ENCODE assay signal across 6 cellular contexts in genomic region chr5:126011526-126011925, GRCh38.
DNase-seq lines count a peak whose midpoint lies in the region; ATAC-seq, FAIRE-seq and TF ChIP-seq lines count a peak whose summit lies in the region.
"Not testable (repeated sequence)": the region's sequence is repeated elsewhere in the genome, so short reads cannot be mapped to it uniquely, and the experiment has no call there.

No MANE protein-coding gene starts in this region.

- H4K8ac ChIP-seq in H1 (ENCODE audit: extremely low read depth, insufficient read depth, low read length); mesendoderm (ENCODE audit: low read depth, low read length): not testable (repeated sequence)

- H3K9me3 ChIP-seq in mammary epithelial cell (replicated peaks; ENCODE audit: insufficient read depth, low read length); H1 (ENCODE audit: insufficient read depth in 2 of 2, low read depth in 1 of 2, low read length in 1 of 2); left lung; upper lobe of right lung: not testable (repeated sequence)

- FAIRE-seq in bronchial epithelial cell (lab: Jason Lieb, UNC); H1 (lab: Jason Lieb, UNC): not testable (repeated sequence)

- H2BK5ac ChIP-seq in H1 (ENCODE audit: low read depth, low read length); mesendoderm (ENCODE audit: low read length): not testable (repeated sequence)

- H3K27me3 ChIP-seq in mammary epithelial cell (ENCODE audit: insufficient read depth, low read length); bronchial epithelial cell (ENCODE audit: control insufficient read depth, insufficient read depth, low read length); H1 (replicated peaks in 1 of 4; ENCODE audit: control insufficient read depth in 3 of 4, extremely low read depth in 1 of 4, insufficient read depth in 3 of 4, low read length in 3 of 4); left lung; mesendoderm (ENCODE audit: insufficient read depth, low read length, poor library complexity); upper lobe of right lung: not testable (repeated sequence)

- intact Hi-C loops in mammary epithelial cell (cut with micrococcal nuclease); left lung (cut with DNase I); upper lobe of right lung (cut with DNase I): not testable (repeated sequence)

- POLR2A ChIA-PET in H1 (lab: Charles Lee; ENCODE audit: partially characterized antibody) = interaction anchor here (1.3 kb wide), 1 partner anchor 28 kb away, joined by 3 read pairs; no protein-coding TSS in a partner anchor

- H3K56ac ChIP-seq in H1 (replicated peaks; ENCODE audit: insufficient read length, low read depth, low read length); mesendoderm (ENCODE audit: low read length): not testable (repeated sequence)

- H3K79me2 ChIP-seq in mammary epithelial cell (ENCODE audit: insufficient read depth, low read length); H1 (ENCODE audit: control insufficient read depth in 1 of 2, insufficient read depth in 2 of 2, low read length in 2 of 2); mesendoderm (ENCODE audit: control insufficient read depth, insufficient read depth, low read length): not testable (repeated sequence)

- not testable (repeated sequence) for H2BK120ac ChIP-seq in H1 (replicated peaks; ENCODE audit: low read depth, low read length); mesendoderm (ENCODE audit: low read depth, low read length)

- not testable (repeated sequence) for H3K23me2 ChIP-seq in H1 (ENCODE audit: low read depth, low read length)

- H4K5ac ChIP-seq in H1 (ENCODE audit: insufficient read length, low read depth, low read length); mesendoderm (ENCODE audit: low read length): not testable (repeated sequence)

- not testable (repeated sequence) for H2BK15ac ChIP-seq in H1 (ENCODE audit: low read length); mesendoderm (replicated peaks; ENCODE audit: low read depth)

- CTCF ChIA-PET in mammary epithelial cell (lab: Charles Lee; ENCODE audit: low non-redundant PET) = not testable (repeated sequence)
- CTCF ChIA-PET in H1 (lab: Charles Lee; ENCODE audit: partially characterized antibody) = interaction anchor here (0.9 kb wide), 1 partner anchor 37 kb away, joined by 3 read pairs; no protein-coding TSS in a partner anchor

- H3K36me3 ChIP-seq in mammary epithelial cell (ENCODE audit: insufficient read depth, low read length); bronchial epithelial cell (ENCODE audit: control insufficient read depth, insufficient read depth, low read length); H1 (ENCODE audit: control insufficient read depth in 2 of 4, insufficient read depth in 4 of 4, low read length in 3 of 4); left lung; mesendoderm (ENCODE audit: control insufficient read depth, insufficient read depth, low read length); upper lobe of right lung: not testable (repeated sequence)

- not testable (repeated sequence) for H3K4me3 ChIP-seq in mammary epithelial cell (replicated peaks in 1 of 3; ENCODE audit: insufficient read depth in 1 of 3, low read depth in 2 of 3, low read length in 3 of 3); bronchial epithelial cell (ENCODE audit: low read depth, low read length); H1 (ENCODE audit: extremely low read depth in 1 of 4, insufficient read depth in 2 of 4, low read depth in 3 of 4, low read length in 4 of 4); left lung; mesendoderm (ENCODE audit: low read length); upper lobe of right lung

- not testable (repeated sequence) for TF ChIP-seq CTCF in mammary epithelial cell (conservative IDR thresholded peaks at IDR 0.05 in 1 of 2, IDR thresholded peaks at IDR 0.05 in 1 of 2; ENCODE audit: extremely low read depth in 1 of 2, insufficient read depth in 1 of 2, low read depth in 1 of 2, low read length in 2 of 2); bronchial epithelial cell (IDR thresholded peaks at IDR 0.05; ENCODE audit: insufficient read depth, low read length, severe bottlenecking); H1 (IDR thresholded peaks at IDR 0.05; ENCODE audit: control extremely low read depth in 1 of 3, insufficient read depth in 1 of 3, low read depth in 1 of 3, low read length in 3 of 3); left lung (IDR thresholded peaks at IDR 0.05); upper lobe of right lung (IDR thresholded peaks at IDR 0.05)

- H3K9ac ChIP-seq in mammary epithelial cell (ENCODE audit: insufficient read depth, low read length); H1 (replicated peaks in 1 of 4; ENCODE audit: extremely low read depth in 1 of 4, low read depth in 3 of 4, low read length in 3 of 4); mesendoderm (ENCODE audit: low read length): not testable (repeated sequence)

- H3K27ac ChIP-seq in mammary epithelial cell (ENCODE audit: insufficient read depth, low read depth, low read length); H1 (ENCODE audit: low read depth, low read length); left lung; mesendoderm (ENCODE audit: low read depth, low read length); upper lobe of right lung: not testable (repeated sequence)

- not testable (repeated sequence) for H3K18ac ChIP-seq in H1 (ENCODE audit: extremely low read depth, low read length); mesendoderm (ENCODE audit: low read length)

- H3K4ac ChIP-seq in H1 (replicated peaks; ENCODE audit: insufficient read length, low read depth, low read length) = not testable (repeated sequence)
- H3K4ac ChIP-seq in mesendoderm (ENCODE audit: low read depth, low read length) = peak overlapping the region; percentile 16

- not testable (repeated sequence) for H3K23ac ChIP-seq in H1 (ENCODE audit: insufficient read length); mesendoderm (ENCODE audit: low read length)

- WGBS in mammary epithelial cell (ENCODE audit: low coverage, missing lambda C conversion rate) = 88% methylated on average over 7 of the region's 7 CpGs
- WGBS in H1 (ENCODE audit: extremely low coverage in 1 of 2, insufficient coverage in 1 of 2, insufficient read length in 1 of 2, insufficient replicate concordance in 2 of 2, low coverage in 1 of 2, low lambda C conversion rate in 2 of 2, missing lambda C conversion rate in 1 of 2), 2 experiments = 93% methylated on average over 7 of the region's 7 CpGs; no CpG with 5 or more reads in 1 of the 2 experiments
- no CpG with 5 or more reads among the region's 7 CpGs for WGBS in mesendoderm (ENCODE audit: extremely low coverage, insufficient coverage, low lambda C conversion rate)

- H4K91ac ChIP-seq in H1 (replicated peaks; ENCODE audit: insufficient read length, low read length) = not testable (repeated sequence)

- not testable (repeated sequence) for H3K14ac ChIP-seq in H1 (ENCODE audit: insufficient read length)

- H3K4me2 ChIP-seq in mammary epithelial cell (ENCODE audit: insufficient read depth, low read depth, low read length); H1 (ENCODE audit: insufficient read depth in 1 of 2, low read depth in 2 of 2, low read length in 2 of 2); mesendoderm (ENCODE audit: low read length): not testable (repeated sequence)

- H4K20me1 ChIP-seq in mammary epithelial cell (ENCODE audit: insufficient read depth, low read length); H1 (replicated peaks in 1 of 2; ENCODE audit: control insufficient read depth in 1 of 2, insufficient read depth in 2 of 2, low read length in 2 of 2): not testable (repeated sequence)

- not testable (repeated sequence) for H3K79me1 ChIP-seq in H1 (ENCODE audit: low read depth, low read length); mesendoderm (ENCODE audit: low read length)

- dilution Hi-C loops in mammary epithelial cell (cut with HindIII; ENCODE audit: low sequenced_read_pairs) = not testable (repeated sequence)

- in situ Hi-C loops in mammary epithelial cell (cut with MboI; ENCODE audit: low sequenced_read_pairs in 2 of 2) = not testable (repeated sequence)

- TF ChIP-seq RAD21 in H1 (IDR thresholded peaks at IDR 0.05 in 1 of 2, conservative IDR thresholded peaks at IDR 0.05 in 1 of 2; ENCODE audit: low read depth in 2 of 2, low read length in 2 of 2) = not testable (repeated sequence)

- H2AK5ac ChIP-seq in H1 (ENCODE audit: low read depth, low read length); mesendoderm (ENCODE audit: low read length): not testable (repeated sequence)

- not testable (repeated sequence) for H2BK12ac ChIP-seq in H1 (ENCODE audit: low read depth, low read length)

- not testable (repeated sequence) for BruUV-seq in mammary epithelial cell (replicated peaks; lab: Mats Ljungman, UMichigan)

- H2BK20ac ChIP-seq in H1 (ENCODE audit: low read length) = not testable (repeated sequence)

- H3K4me1 ChIP-seq in mammary epithelial cell (ENCODE audit: insufficient read depth, low read length) (peaks cover 15% of the 10 kb centered on the region), H1 (replicated peaks in 1 of 4; ENCODE audit: control insufficient read depth in 3 of 4, insufficient read depth in 4 of 4, low read length in 3 of 4) (peaks cover 0 to 12% (median 3%) of the 10 kb centered on the region in 4 experiments; a peak in 3 of 7 replicates)
- not testable (repeated sequence) for H3K4me1 ChIP-seq in left lung; mesendoderm (ENCODE audit: control insufficient read depth, low read depth, low read length); upper lobe of right lung

- not testable (repeated sequence) for H2AFZ ChIP-seq in mammary epithelial cell (ENCODE audit: low read depth, low read length); H1 (ENCODE audit: low read length)

- DNase-seq in mammary epithelial cell (peak; percentile 3), bronchial epithelial cell (ENCODE audit: low read depth) (peak; percentile 13), left lung (peak; percentile 71 to 73)
- not testable (repeated sequence) for DNase-seq in H1 (ENCODE audit: low read depth in 1 of 2, low spot score in 2 of 2); mesendoderm; upper lobe of right lung

- ATAC-seq in left lung = peak; percentile 89
- peak; percentile 56 for ATAC-seq in upper lobe of right lung

- not testable (repeated sequence) for TF ChIP-seq POLR2A in H1 (IDR thresholded peaks at IDR 0.05; ENCODE audit: control extremely low read depth in 1 of 2, low read depth in 2 of 2, low read length in 2 of 2)

- not testable (repeated sequence) for TF ChIP-seq EP300 in H1 (IDR thresholded peaks at IDR 0.05; ENCODE audit: borderline replicate concordance in 1 of 2, low read depth in 2 of 2, low read length in 2 of 2)
